In genomic region chr5:133232435-133232834, GRCh38 we compare ENCODE assay signal across 19 cellular contexts.
DNase-seq lines count a peak whose midpoint lies in the region; ATAC-seq and TF ChIP-seq lines count a peak whose summit lies in the region.
"Had no signal": no experiment of that assay in that cellular context is flagged by ENCODE, and none has a peak within 500 bp of the region (broad histone marks: within the 10 kb centered on the region; RNA-seq: fewer than 3 reads in every experiment).

No MANE protein-coding gene starts in this region.

- no peak overlapping the region for H3K4me3 ChIP-seq in BLaER1 treated with 17β-estradiol and CSF1 and Interleukin-3, amounts not matched to agents 10 nM and 100 nM
- no peak overlapping the region for H3K4me3 ChIP-seq in SJSA1
- no peak overlapping the region for H3K4me3 ChIP-seq in right lobe of liver
- H3K4me3 ChIP-seq in sigmoid colon, result no peak overlapping the region
- H3K4me3 ChIP-seq: BLaER1, HAP-1 had no signal

- no peaks in the 10 kb centered on the region for H3K27me3 ChIP-seq in BLaER1 treated with 17β-estradiol and CSF1 and Interleukin-3, amounts not matched to agents 10 nM and 100 nM
- no peaks in the 10 kb centered on the region for H3K27me3 ChIP-seq in SJSA1 (replicated peaks)
- H3K27me3 ChIP-seq in right lobe of liver, result no peaks in the 10 kb centered on the region
- no peaks in the 10 kb centered on the region for H3K27me3 ChIP-seq in sigmoid colon
- H3K27me3 ChIP-seq: BLaER1 had no signal

- H3K9me3 ChIP-seq in BLaER1 treated with 17β-estradiol and CSF1 and Interleukin-3, amounts not matched to agents 10 nM and 100 nM (replicated peaks in 1 of 11), result no peaks in the 10 kb centered on the region
- H3K9me3 ChIP-seq in SJSA1 (replicated peaks), result no peaks in the 10 kb centered on the region
- no peaks in the 10 kb centered on the region for H3K9me3 ChIP-seq in right lobe of liver
- H3K9me3 ChIP-seq in sigmoid colon, result no peaks in the 10 kb centered on the region
- H3K9me3 ChIP-seq: BLaER1, HAP-1 had no signal

- peak; percentile 54 to 89 (median 80) for ATAC-seq in right lobe of liver
- ATAC-seq in HG03439 (IDR thresholded peaks at IDR 0.05; ENCODE audit: unreplicated experiment), result no peak

- WGBS in right lobe of liver (ENCODE audit: insufficient coverage, low coverage, low lambda C conversion rate, missing lambda C conversion rate), result 29% methylated on average over 3 of the region's 3 CpGs
- 44 to 79% methylated on average over 3 of the region's 3 CpGs for WGBS in sigmoid colon, 2 donors

- no peak for TF ChIP-seq POLR2A in right lobe of liver (IDR thresholded peaks at IDR 0.05)
- TF ChIP-seq POLR2A in sigmoid colon (IDR thresholded peaks at IDR 0.05), result no peak

- TF ChIP-seq EP300 in sigmoid colon (IDR thresholded peaks at IDR 0.05), result no peak

- H3K9ac ChIP-seq in BLaER1 treated with 17β-estradiol and CSF1 and Interleukin-3, amounts not matched to agents 10 nM and 100 nM, result no peak overlapping the region
- H3K9ac ChIP-seq: BLaER1 had no signal

- no peak for TF ChIP-seq CTCF in right lobe of liver (IDR thresholded peaks at IDR 0.05)
- no peak for TF ChIP-seq CTCF in sigmoid colon (IDR thresholded peaks at IDR 0.05)

- H3K4me1 ChIP-seq in BLaER1 treated with 17β-estradiol and CSF1 and Interleukin-3, amounts not matched to agents 10 nM and 100 nM, result peaks cover 24 to 38% (median 32%) of the 10 kb centered on the region in 10 experiments
- H3K4me1 ChIP-seq in SJSA1 (replicated peaks) (peaks cover 54% of the 10 kb centered on the region), right lobe of liver (peaks cover 0 to 15% (median 0%) of the 10 kb centered on the region in 4 donors), sigmoid colon (no peaks in the 10 kb centered on the region)
- H3K4me1 ChIP-seq: HAP-1 had no signal

- H3K36me3 ChIP-seq in BLaER1 treated with 17β-estradiol and CSF1 and Interleukin-3, amounts not matched to agents 10 nM and 100 nM, result no peaks in the 10 kb centered on the region
- H3K36me3 ChIP-seq in SJSA1, result no peaks in the 10 kb centered on the region
- H3K36me3 ChIP-seq in right lobe of liver, result no peaks in the 10 kb centered on the region
- no peaks in the 10 kb centered on the region for H3K36me3 ChIP-seq in sigmoid colon
- H3K36me3 ChIP-seq: BLaER1, HAP-1 had no signal

- H3K4me2 ChIP-seq in BLaER1 treated with 17β-estradiol and CSF1 and Interleukin-3, amounts not matched to agents 10 nM and 100 nM, result peak overlapping the region in 8 of 11 experiments; percentile 3 to 75 (median 63); a peak in 10 of 22 replicates
- H3K4me2 ChIP-seq: BLaER1 had no signal

- H4K20me1 ChIP-seq in BLaER1 treated with 17β-estradiol and CSF1 and Interleukin-3, amounts not matched to agents 10 nM and 100 nM, result no peaks in the 10 kb centered on the region; a peak in 1 of 22 replicates
- H4K20me1 ChIP-seq: BLaER1 had no signal

- no peak overlapping the region for H3K27ac ChIP-seq in BLaER1 treated with 17β-estradiol and CSF1 and Interleukin-3, amounts not matched to agents 10 nM and 100 nM
- peak overlapping the region; percentile 80 for H3K27ac ChIP-seq in SJSA1
- H3K27ac ChIP-seq in right lobe of liver, result no peak overlapping the region
- H3K27ac ChIP-seq in sigmoid colon, result no peak overlapping the region
- H3K27ac ChIP-seq: BLaER1, HL-60 had no signal

- no peak for DNase-seq in SJSA1 (ENCODE audit: low read depth in 1 of 2, low spot score in 2 of 2)
- DNase-seq in right lobe of liver, result peak in 2 of 3 donors; percentile 46 to 56
- peak; percentile 24 for DNase-seq in sigmoid colon
- no peak for DNase-seq in superior temporal gyrus (ENCODE audit: extremely low spot score)
- no peak for DNase-seq in HuH-7 (ENCODE audit: low spot score)
- DNase-seq: 8988T; AML-193; CD4-positive, alpha-beta memory T cell; DMS153; DMS79 treated with DMSO at 0.1 percent for 48 hours; EL; GOT3; IMR-90; KBM-7 had no signal

- intact Hi-C loops in right lobe of liver (cut with DNase I), result no loop called here
- intact Hi-C loops in sigmoid colon (cut with DNase I), result no loop called here

Comparison
In these comparisons a context has a peak if more than half of its experiments do, and no peak if none do; other contexts are left out.
1. DNase-seq: peak in right lobe of liver (2 of 3) and sigmoid colon (single experiment); none in SJSA1 (0 of 2), superior temporal gyrus (single experiment) and HuH-7 (single experiment).